3 cellular contexts compared by ENCODE assay signal in genomic region chr10:49766484-49766883, GRCh38.
"Had no signal": no experiment of that assay in that cellular context is flagged by ENCODE, and none has a peak within 500 bp of the region (broad histone marks: within the 10 kb centered on the region; RNA-seq: fewer than 3 reads in every experiment).

No MANE protein-coding gene starts in this region.

- H3K4me3 ChIP-seq: GM12878 had no signal

- DNase-seq: GDM1, GF-D8 had no signal

- ATAC-seq: GM12878 had no signal
